Comparison of ENCODE assay signal across 1 cellular context in genomic region chr21:38643404-38644023, GRCh38.
TF ChIP-seq lines count a peak whose summit lies in the region.

No MANE protein-coding gene starts in this region.

TF ChIP-seq in HepG2, 621 proteins besides CTCF, POLR2A, EP300 and RAD21:
- TF ChIP-seq MNT (IDR thresholded peaks at IDR 0.05) (peak; percentile 51), ZNF335 (CRISPR knock-in tag; IDR thresholded peaks at IDR 0.05) (no peak)
TF ChIP-seq in HepG2: peak in this region for 1.
